In genomic region chr6:136288566-136289326, GRCh38 we compare ENCODE assay signal across 8 cellular contexts. TPM values are rescaled to one million over a fixed set of nuclear protein-coding genes. Genes with fewer than 3 reads are reported as not detected.
DNase-seq lines count a peak whose midpoint lies in the region; ATAC-seq lines count a peak whose summit lies in the region.

No MANE protein-coding gene starts in this region.

- CTCF ChIA-PET in activated CD8-positive, alpha-beta memory T cell treated with anti-CD3 and anti-CD28 coated beads, Interleukin-2, amount 10 ng/mL, durations not matched to agents 7 days and 5 days (lab: Charles Lee), result interaction anchor here (1.0 to 3.2 kb wide), 8 partner anchors 15 to 791 kb away, joined by 3 to 13 read pairs (median 6); partner anchors contain the start of genes AHI1, MAP3K5 and MTFR2

- peak; percentile 34 for ATAC-seq in GM18873 (IDR thresholded peaks at IDR 0.05; ENCODE audit: low FRiP score, unreplicated experiment)
- peak; percentile 45 for ATAC-seq in HG03342 (IDR thresholded peaks at IDR 0.05; ENCODE audit: unreplicated experiment)
- peak; percentile 61 for ATAC-seq in activated CD8-positive, alpha-beta memory T cell treated with anti-CD3 and anti-CD28 coated beads, Interleukin-2, amount 10 ng/mL, durations not matched to agents 7 days and 5 days
- ATAC-seq in effector memory CD8-positive, alpha-beta T cell (replicated peaks), result peak; percentile 61

- peaks cover 48% of the 10 kb centered on the region for H3K4me1 Mint-ChIP-seq in activated CD8-positive, alpha-beta memory T cell treated with anti-CD3 and anti-CD28 coated beads, Interleukin-2, amount 10 ng/mL, durations not matched to agents 7 days and 5 days
- H3K4me1 Mint-ChIP-seq in effector memory CD8-positive, alpha-beta T cell (ENCODE audit: low read depth in 2 of 2), result peaks cover 56 to 59% of the 10 kb centered on the region in 2 donors

- peak overlapping the region; percentile 95 for H3K4me3 Mint-ChIP-seq in activated CD8-positive, alpha-beta memory T cell treated with anti-CD3 and anti-CD28 coated beads, Interleukin-2, amount 10 ng/mL, durations not matched to agents 7 days and 5 days
- peak overlapping the region; percentile 98 to 99 for H3K4me3 Mint-ChIP-seq in effector memory CD8-positive, alpha-beta T cell

- H3K27ac Mint-ChIP-seq in activated CD8-positive, alpha-beta memory T cell treated with anti-CD3 and anti-CD28 coated beads, Interleukin-2, amount 10 ng/mL, durations not matched to agents 7 days and 5 days, result peak overlapping the region; percentile 98
- H3K27ac Mint-ChIP-seq in effector memory CD8-positive, alpha-beta T cell, result peak overlapping the region; percentile 100

- no peaks in the 10 kb centered on the region for H3K27me3 Mint-ChIP-seq in activated CD8-positive, alpha-beta memory T cell treated with anti-CD3 and anti-CD28 coated beads, Interleukin-2, amount 10 ng/mL, durations not matched to agents 7 days and 5 days
- no peaks in the 10 kb centered on the region for H3K27me3 Mint-ChIP-seq in effector memory CD8-positive, alpha-beta T cell

- no peaks in the 10 kb centered on the region for H3K9me3 Mint-ChIP-seq in activated CD8-positive, alpha-beta memory T cell treated with anti-CD3 and anti-CD28 coated beads, Interleukin-2, amount 10 ng/mL, durations not matched to agents 7 days and 5 days (ENCODE audit: low read depth)
- no peaks in the 10 kb centered on the region for H3K9me3 Mint-ChIP-seq in effector memory CD8-positive, alpha-beta T cell

- in situ Hi-C loops in ACHN (cut with HindIII; ENCODE audit: low pct_ligation_motif_present, low pct_unique_long_range_greater_than_20kb, low sequenced_read_pairs), result no loop called here

- DNase-seq in ACHN (peak; percentile 92), NCI-H748 treated with DMSO at 0.1 percent for 48 hours (lab: John Stamatoyannopoulos, UW) (peak; percentile 68), medulla oblongata (ENCODE audit: extremely low spot score) (peak; percentile 84)
- DNase-seq in activated CD8-positive, alpha-beta memory T cell treated with anti-CD3 and anti-CD28 coated beads, Interleukin-2, amount 10 ng/mL, durations not matched to agents 7 days and 5 days, result peak; percentile 94
- DNase-seq in effector memory CD8-positive, alpha-beta T cell, result peak; percentile 91 to 94 (median 93)
- DNase-seq in stimulated activated CD8-positive, alpha-beta memory T cell treated with anti-CD3 and anti-CD28 coated beads, Interleukin-12 subunit alpha, Interleukin-12 subunit beta, amount 100 ng/mL, for 1 hour (ENCODE audit: low read depth), result peak; percentile 81

- peaks cover 26% of the 10 kb centered on the region for H3K36me3 Mint-ChIP-seq in activated CD8-positive, alpha-beta memory T cell treated with anti-CD3 and anti-CD28 coated beads, Interleukin-2, amount 10 ng/mL, durations not matched to agents 7 days and 5 days
- peaks cover 72% of the 10 kb centered on the region for H3K36me3 Mint-ChIP-seq in effector memory CD8-positive, alpha-beta T cell (ENCODE audit: insufficient read depth)

RNA-seq across cellular contexts. Expression of gene BCLAF1, which starts 0.9 kb away (rescaled TPM):
- 100 to 1,000 TPM; 127 to 179 TPM for total RNA-seq in activated CD8-positive, alpha-beta memory T cell treated with anti-CD3 and anti-CD28 coated beads, Interleukin-2, amount 10 ng/mL, durations not matched to agents 7 days and 5 days

RNA-seq across cellular contexts. Expression of gene MTFR2, which starts 38.6 kb away (rescaled TPM):
- 10 to 100 TPM; 31.8 to 35.8 TPM for total RNA-seq in activated CD8-positive, alpha-beta memory T cell treated with anti-CD3 and anti-CD28 coated beads, Interleukin-2, amount 10 ng/mL, durations not matched to agents 7 days and 5 days

Comparison
In these comparisons a context has a peak if more than half of its experiments do, and no peak if none do; other contexts are left out.
1. Peak in every context shown above with its lines: DNase-seq and ATAC-seq.